15 cellular contexts compared by ENCODE assay signal in the genomic region with DNA sequence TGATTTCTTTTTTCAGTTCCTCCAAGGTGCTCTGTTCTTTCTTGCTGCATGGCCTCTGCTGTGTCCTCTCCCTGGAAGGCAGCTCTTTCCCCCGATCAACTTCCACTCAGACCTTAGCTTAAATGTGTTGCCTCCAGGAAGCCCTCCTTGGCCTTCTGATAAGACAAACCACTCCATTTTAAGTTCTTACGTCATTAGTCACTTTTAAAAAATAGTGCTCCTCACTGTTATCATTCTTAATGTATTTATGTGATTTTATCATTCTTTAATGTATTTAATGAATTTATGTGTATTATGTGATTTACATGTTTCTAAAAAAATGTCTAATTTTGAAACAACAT. TPM values are rescaled to one million over a fixed set of nuclear protein-coding genes. Genes with fewer than 3 reads are reported as not detected.
DNase-seq lines count a peak whose midpoint lies in the region; ATAC-seq and TF ChIP-seq lines count a peak whose summit lies in the region.
"Had no signal": no experiment of that assay in that cellular context is flagged by ENCODE, and none has a peak within 500 bp of the region (broad histone marks: within the 10 kb centered on the region; RNA-seq: fewer than 3 reads in every experiment).

No MANE protein-coding gene starts in this region.

- H2AFZ ChIP-seq in ACC112 (ENCODE audit: low read length, unreplicated experiment), result peak overlapping the region; percentile 73
- peak overlapping the region; percentile 76 for H2AFZ ChIP-seq in trophoblast cell (ENCODE audit: insufficient read depth, low read length, poor library complexity)

- CTCF ChIA-PET in Calu3 (lab: Charles Lee), result interaction anchor here (0.7 to 1.6 kb wide), 6 partner anchors 9 to 259 kb away, joined by 3 to 9 read pairs (median 3); no protein-coding TSS in a partner anchor

- no peak overlapping the region for H3K27ac ChIP-seq in ACC112 (ENCODE audit: low read depth, low read length)
- H3K27ac ChIP-seq in duodenal mucosa (ENCODE audit: low read depth, low read length), result no peak overlapping the region
- H3K27ac ChIP-seq in trophoblast cell (ENCODE audit: low read depth, low read length), result peak overlapping the region; percentile 36

- H3K9ac ChIP-seq in duodenal mucosa (ENCODE audit: low read depth in 1 of 2, low read length in 2 of 2) (peak overlapping the region in 1 of 2 donors; percentile 25), trophoblast cell (ENCODE audit: low read length) (no peak overlapping the region)

- H3K23ac ChIP-seq in trophoblast cell (ENCODE audit: low read length), result no peak overlapping the region

- intact Hi-C loops in Calu3 (cut with micrococcal nuclease; ENCODE audit: unreplicated experiment), result no loop called here

- H3K36me3 Mint-ChIP-seq in Calu3 (ENCODE audit: insufficient read depth, unreplicated experiment), result no peaks in the 10 kb centered on the region
- H3K36me3 Mint-ChIP-seq: naive thymus-derived CD8-positive, alpha-beta T cell had no signal

- H4K8ac ChIP-seq in trophoblast cell (ENCODE audit: low read depth, low read length), result peak overlapping the region; percentile 11

- H3K79me1 ChIP-seq in trophoblast cell (ENCODE audit: low read length), result peaks cover 32% of the 10 kb centered on the region

- no peak overlapping the region for H3K27ac Mint-ChIP-seq in Calu3 (ENCODE audit: unreplicated experiment)
- H3K27ac Mint-ChIP-seq: activated CD4-positive, alpha-beta T cell treated with anti-CD3 and anti-CD28 coated beads, Interleukin-2, amount 10 ng/mL, durations not matched to agents 7 days and 5 days had no signal

- peak overlapping the region; percentile 61 for H2BK5ac ChIP-seq in trophoblast cell (ENCODE audit: low read depth, low read length, poor library complexity)

- peak overlapping the region; percentile 87 for H3K14ac ChIP-seq in trophoblast cell (ENCODE audit: low read length)

- H4K91ac ChIP-seq in trophoblast cell (ENCODE audit: low read depth, low read length), result peak overlapping the region; percentile 90

- peaks cover 6% of the 10 kb centered on the region for H3K4me1 ChIP-seq in ACC112 (ENCODE audit: control insufficient read depth, insufficient read depth, low read length, unreplicated experiment)
- H3K4me1 ChIP-seq in duodenal mucosa (ENCODE audit: control insufficient read depth in 1 of 2, insufficient read depth in 2 of 2, low read length in 2 of 2), result peaks cover 10 to 13% of the 10 kb centered on the region in 2 donors
- peaks cover 19 to 25% of the 10 kb centered on the region in 2 experiments for H3K4me1 ChIP-seq in trophoblast cell (ENCODE audit: control insufficient read depth in 1 of 2, insufficient read depth in 2 of 2, low read length in 2 of 2)

- H3K36me3 ChIP-seq in ACC112 (ENCODE audit: insufficient read depth, low read length) (no peaks in the 10 kb centered on the region), duodenal mucosa (ENCODE audit: control insufficient read depth in 1 of 2, insufficient read depth in 2 of 2, low read length in 2 of 2) (no peaks in the 10 kb centered on the region), trophoblast cell (ENCODE audit: control insufficient read depth in 1 of 2, insufficient read depth in 2 of 2, low read length in 2 of 2) (no peaks in the 10 kb centered on the region)

- H3K4ac ChIP-seq in trophoblast cell (ENCODE audit: low read depth, low read length), result peak overlapping the region; percentile 33

- H3K4me3 Mint-ChIP-seq in Calu3 (ENCODE audit: low read depth, unreplicated experiment), result no peak overlapping the region
- H3K4me3 Mint-ChIP-seq: activated CD4-positive, alpha-beta T cell treated with anti-CD3 and anti-CD28 coated beads, Interleukin-2, amount 10 ng/mL, durations not matched to agents 7 days and 5 days had no signal

- WGBS in trophoblast cell (ENCODE audit: extremely low coverage, insufficient coverage, insufficient read length), result no CpG with 5 or more reads among the region's 2 CpGs

- no TSS peak for BruUV-seq in Calu3 (replicated peaks; lab: Mats Ljungman, UMichigan)

- peak overlapping the region; percentile 92 for H2BK120ac ChIP-seq in trophoblast cell (ENCODE audit: insufficient read depth, low read length, poor library complexity)

- H2AK5ac ChIP-seq in trophoblast cell (ENCODE audit: low read length), result peak overlapping the region; percentile 94

- H3K4me3 ChIP-seq in ACC112 (ENCODE audit: low read depth, low read length), result peak overlapping the region; percentile 31; the same call in 1 of the 2 replicates
- H3K4me3 ChIP-seq in duodenal mucosa (ENCODE audit: low read depth in 1 of 2, low read length in 2 of 2), result peak overlapping the region; percentile 14 to 48
- no peak overlapping the region for H3K4me3 ChIP-seq in trophoblast cell (ENCODE audit: low read depth, low read length)

- no peak for TF ChIP-seq CTCF in Calu3 (IDR thresholded peaks at IDR 0.05; ENCODE audit: unreplicated experiment)

- no peak overlapping the region for H3K4me2 ChIP-seq in trophoblast cell (ENCODE audit: low read length)

- ATAC-seq in HG03045 (IDR thresholded peaks at IDR 0.05; ENCODE audit: unreplicated experiment) (peak; percentile 71), HG03196 (IDR thresholded peaks at IDR 0.05; ENCODE audit: unreplicated experiment) (no peak), HG02642 (IDR thresholded peaks at IDR 0.05; ENCODE audit: poor library complexity, unreplicated experiment) (no peak)

- peaks cover 11% of the 10 kb centered on the region for H3K4me1 Mint-ChIP-seq in Calu3 (ENCODE audit: low read depth, unreplicated experiment)

- DNase-seq in trophoblast cell (no peak), AG08395 (ENCODE audit: low spot score) (no peak), Calu3 (no peak)
- DNase-seq: activated CD4-positive, alpha-beta T cell treated with anti-CD3 and anti-CD28 coated beads, Interleukin-2, amount 10 ng/mL, durations not matched to agents 7 days and 5 days; hippocampal formation had no signal

- H3K27me3 Mint-ChIP-seq in Calu3 (ENCODE audit: unreplicated experiment), result no peaks in the 10 kb centered on the region

- H4K12ac ChIP-seq in trophoblast cell (ENCODE audit: low read depth, low read length), result no peak overlapping the region

- H3K27me3 ChIP-seq in ACC112 (ENCODE audit: insufficient read depth, low read length), result no peaks in the 10 kb centered on the region
- no peaks in the 10 kb centered on the region for H3K27me3 ChIP-seq in duodenal mucosa (ENCODE audit: control insufficient read depth in 1 of 2, insufficient read depth in 2 of 2, low read length in 2 of 2)
- no peaks in the 10 kb centered on the region for H3K27me3 ChIP-seq in trophoblast cell (ENCODE audit: insufficient read depth, low read length)

- H3K9me3 ChIP-seq in duodenal mucosa (ENCODE audit: control insufficient read depth in 1 of 2, low read length in 2 of 2) (no peaks in the 10 kb centered on the region), trophoblast cell (ENCODE audit: insufficient read depth, low read depth, low read length) (no peaks in the 10 kb centered on the region)

- H2BK12ac ChIP-seq in trophoblast cell (ENCODE audit: low read length), result peak overlapping the region; percentile 93

- H3K79me2 ChIP-seq in ACC112 (ENCODE audit: control insufficient read depth, insufficient read depth, low read length, unreplicated experiment), result no peaks in the 10 kb centered on the region
- peaks cover 2% of the 10 kb centered on the region for H3K79me2 ChIP-seq in trophoblast cell (ENCODE audit: control insufficient read depth, insufficient read depth, low read length, poor library complexity)

- no peaks in the 10 kb centered on the region for H3K9me3 Mint-ChIP-seq in Calu3 (ENCODE audit: low read depth, unreplicated experiment)
- H3K9me3 Mint-ChIP-seq: activated CD4-positive, alpha-beta T cell treated with anti-CD3 and anti-CD28 coated beads, Interleukin-2, amount 10 ng/mL, durations not matched to agents 7 days and 5 days; naive thymus-derived CD8-positive, alpha-beta T cell had no signal

- H3K18ac ChIP-seq in trophoblast cell (ENCODE audit: low read length), result peak overlapping the region; percentile 69

RNA-seq across cellular contexts. Expression of a gene that starts 12.2 kb away (rescaled TPM):
- polyA plus RNA-seq in trophoblast cell (2013), result 61.2 and 63.9 TPM in 2 replicates
- 77.0 and 77.2 TPM in 2 replicates for total RNA-seq in Calu3 (2022)

RNA-seq across cellular contexts. Expression of a gene that starts 15.6 kb away (rescaled TPM):
- polyA plus RNA-seq in trophoblast cell (2013), result 0.11 and 0.19 TPM in 2 replicates
- not detected in 2 replicates for total RNA-seq in Calu3 (2022)
- total RNA-seq: A673; activated CD4-positive, alpha-beta T cell treated with anti-CD3 and anti-CD28 coated beads, Interleukin-2, amount 10 ng/mL, durations not matched to agents 7 days and 5 days; left colon; naive thymus-derived CD8-positive, alpha-beta T cell; RPMI7951 had no signal
- polyA plus RNA-seq: esophagus; naive thymus-derived CD8-positive, alpha-beta T cell had no signal
